ENCODE assay signal across 8 cellular contexts in genomic region chr4:173013232-173013932, GRCh38.
DNase-seq lines count a peak whose midpoint lies in the region; ATAC-seq and TF ChIP-seq lines count a peak whose summit lies in the region.

No MANE protein-coding gene starts in this region.

- H3K27ac ChIP-seq in RWPE2 (ENCODE audit: poor library complexity, severe bottlenecking) (no peak overlapping the region), right cardiac atrium (ENCODE audit: low read length) (no peak overlapping the region), spleen (no peak overlapping the region)

- H3K27me3 ChIP-seq in RWPE2 (ENCODE audit: insufficient read depth, poor library complexity, severe bottlenecking) (no peaks in the 10 kb centered on the region), right cardiac atrium (ENCODE audit: control insufficient read depth, insufficient read depth) (no peaks in the 10 kb centered on the region), spleen (replicated peaks in 1 of 7) (no peaks in the 10 kb centered on the region)

- DNase-seq in Right ventricle myocardium inferior (ENCODE audit: missing footprints) (no peak), cardiac septum (ENCODE audit: low spot score) (no peak), RWPE2 (ENCODE audit: low spot score) (no peak), right cardiac atrium (no peak), spleen (no peak), GOT3 (lab: John Stamatoyannopoulos, UW) (no peak)
- peak; percentile 20 for DNase-seq in activated naive CD8-positive, alpha-beta T cell treated with anti-CD3 and anti-CD28 coated beads, Interleukin-2, amount 50 U/mL, for 16 hours (ENCODE audit: low read depth, low spot score)

- peak; percentile 89 for TF ChIP-seq CTCF in RWPE2 (IDR thresholded peaks at IDR 0.05; ENCODE audit: poor library complexity, severe bottlenecking)
- peak; percentile 34 to 86 (median 70) for TF ChIP-seq CTCF in spleen (IDR thresholded peaks at IDR 0.05 in 8 of 11, conservative IDR thresholded peaks at IDR 0.05 in 3 of 11)

- H3K4me3 ChIP-seq in RWPE2 (ENCODE audit: severe bottlenecking): no peak overlapping the region
- no peak overlapping the region for H3K4me3 ChIP-seq in right cardiac atrium (ENCODE audit: low read length)
- H3K4me3 ChIP-seq in spleen: no peak overlapping the region

- H3K4me1 ChIP-seq in RWPE2 (ENCODE audit: insufficient read depth, poor library complexity, severe bottlenecking): peaks cover 4% of the 10 kb centered on the region
- H3K4me1 ChIP-seq in right cardiac atrium (ENCODE audit: control insufficient read depth, insufficient read depth, low read length): no peaks in the 10 kb centered on the region
- H3K4me1 ChIP-seq in spleen: peaks cover 0 to 5% (median 0%) of the 10 kb centered on the region in 6 donors

- no peak for TF ChIP-seq POLR2A in spleen (IDR thresholded peaks at IDR 0.05)

- ATAC-seq in Right ventricle myocardium inferior (peak; percentile 56), HG03565 (IDR thresholded peaks at IDR 0.05; ENCODE audit: unreplicated experiment) (peak; percentile 52), RWPE2 (ENCODE audit: low read depth) (no peak), right cardiac atrium (peak; percentile 56 to 63)

- no peaks in the 10 kb centered on the region for H3K9me3 ChIP-seq in RWPE2 (ENCODE audit: severe bottlenecking)
- H3K9me3 ChIP-seq in right cardiac atrium (ENCODE audit: control insufficient read depth, low read length): no peaks in the 10 kb centered on the region
- no peaks in the 10 kb centered on the region for H3K9me3 ChIP-seq in spleen

- H3K36me3 ChIP-seq in RWPE2 (ENCODE audit: low read depth) (no peaks in the 10 kb centered on the region), spleen (no peaks in the 10 kb centered on the region)

- WGBS in right cardiac atrium: 18% methylated on average over 6 of the region's 6 CpGs
- 17 to 22% (median 20%) methylated on average over 6 of the region's 6 CpGs for WGBS in spleen, 5 donors

- intact Hi-C loops in Right ventricle myocardium inferior (cut with DNase I) (loop anchor here (1.0 to 5.0 kb wide), 3 partner anchors 244 to 404 kb away; no protein-coding TSS in a partner anchor), cardiac septum (cut with DNase I) (loop anchor here (2.0 kb wide), 1 partner anchor 243 kb away; no protein-coding TSS in a partner anchor), right cardiac atrium (cut with DNase I) (loop anchor here in 2 of 4 donors (5.0 kb wide), 1 partner anchor 244 kb away; no protein-coding TSS in a partner anchor), spleen (cut with DNase I; ENCODE audit: low total_unique reads) (loop anchor here (5.0 kb wide), 2 partner anchors 244 to 404 kb away; no protein-coding TSS in a partner anchor)
